In the genomic region with DNA sequence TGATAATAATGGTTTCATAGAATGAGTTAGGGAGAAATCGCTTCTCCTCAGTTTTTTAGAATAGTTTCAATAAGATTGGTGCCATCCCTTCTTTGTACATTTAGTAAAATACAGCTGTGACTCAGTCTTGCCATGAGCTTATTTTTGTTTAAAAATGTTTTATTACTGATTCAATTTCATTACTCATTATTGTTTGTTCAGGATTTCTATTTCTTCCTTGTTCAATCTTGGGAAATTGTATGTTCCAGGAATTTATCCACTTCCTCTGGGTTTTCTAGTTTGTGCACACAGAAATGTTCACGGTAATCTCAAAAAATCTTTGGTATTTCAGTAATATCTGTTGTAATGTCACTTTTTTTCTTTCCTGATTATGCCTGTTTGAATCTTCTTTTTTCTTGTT, we compare ENCODE assay signal across 1 cellular context.
TF ChIP-seq lines count a peak whose summit lies in the region.

No MANE protein-coding gene starts in this region.

TF ChIP-seq in HEK293T, 16 proteins besides CTCF, POLR2A, EP300 and RAD21 (continued from another document):
- TF ChIP-seq, protein P1, sequence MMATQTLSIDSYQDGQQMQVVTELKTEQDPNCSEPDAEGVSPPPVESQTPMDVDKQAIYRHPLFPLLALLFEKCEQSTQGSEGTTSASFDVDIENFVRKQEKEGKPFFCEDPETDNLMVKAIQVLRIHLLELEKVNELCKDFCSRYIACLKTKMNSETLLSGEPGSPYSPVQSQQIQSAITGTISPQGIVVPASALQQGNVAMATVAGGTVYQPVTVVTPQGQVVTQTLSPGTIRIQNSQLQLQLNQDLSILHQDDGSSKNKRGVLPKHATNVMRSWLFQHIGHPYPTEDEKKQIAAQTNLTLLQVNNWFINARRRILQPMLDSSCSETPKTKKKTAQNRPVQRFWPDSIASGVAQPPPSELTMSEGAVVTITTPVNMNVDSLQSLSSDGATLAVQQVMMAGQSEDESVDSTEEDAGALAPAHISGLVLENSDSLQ (IDR thresholded peaks at IDR 0.05): no peak
- TF ChIP-seq ARNT (IDR thresholded peaks at IDR 0.05) (no peak), LEF1 (IDR thresholded peaks at IDR 0.05; ENCODE audit: borderline replicate concordance) (no peak), SP1 (IDR thresholded peaks at IDR 0.05) (no peak), CTBP1 (IDR thresholded peaks at IDR 0.05; ENCODE audit: borderline replicate concordance) (no peak), ZNF384 (IDR thresholded peaks at IDR 0.05) (no peak), HDGF (IDR thresholded peaks at IDR 0.05; ENCODE audit: borderline replicate concordance) (no peak), BHLHE40 (IDR thresholded peaks at IDR 0.05; ENCODE audit: borderline replicate concordance) (no peak), NFRKB (IDR thresholded peaks at IDR 0.05) (no peak), FOXA1 (IDR thresholded peaks at IDR 0.05) (no peak), SUZ12 (IDR thresholded peaks at IDR 0.05) (no peak), ELF4 (IDR thresholded peaks at IDR 0.05) (no peak), L3MBTL2 (conservative IDR thresholded peaks at IDR 0.05) (no peak), FOXK2 (IDR thresholded peaks at IDR 0.05) (no peak), FOXM1 (IDR thresholded peaks at IDR 0.05; ENCODE audit: borderline replicate concordance) (no peak)
TF ChIP-seq in HEK293T: peak in this region for 0.
